Comparison of ENCODE assay signal across 8 cellular contexts in the genomic region with DNA sequence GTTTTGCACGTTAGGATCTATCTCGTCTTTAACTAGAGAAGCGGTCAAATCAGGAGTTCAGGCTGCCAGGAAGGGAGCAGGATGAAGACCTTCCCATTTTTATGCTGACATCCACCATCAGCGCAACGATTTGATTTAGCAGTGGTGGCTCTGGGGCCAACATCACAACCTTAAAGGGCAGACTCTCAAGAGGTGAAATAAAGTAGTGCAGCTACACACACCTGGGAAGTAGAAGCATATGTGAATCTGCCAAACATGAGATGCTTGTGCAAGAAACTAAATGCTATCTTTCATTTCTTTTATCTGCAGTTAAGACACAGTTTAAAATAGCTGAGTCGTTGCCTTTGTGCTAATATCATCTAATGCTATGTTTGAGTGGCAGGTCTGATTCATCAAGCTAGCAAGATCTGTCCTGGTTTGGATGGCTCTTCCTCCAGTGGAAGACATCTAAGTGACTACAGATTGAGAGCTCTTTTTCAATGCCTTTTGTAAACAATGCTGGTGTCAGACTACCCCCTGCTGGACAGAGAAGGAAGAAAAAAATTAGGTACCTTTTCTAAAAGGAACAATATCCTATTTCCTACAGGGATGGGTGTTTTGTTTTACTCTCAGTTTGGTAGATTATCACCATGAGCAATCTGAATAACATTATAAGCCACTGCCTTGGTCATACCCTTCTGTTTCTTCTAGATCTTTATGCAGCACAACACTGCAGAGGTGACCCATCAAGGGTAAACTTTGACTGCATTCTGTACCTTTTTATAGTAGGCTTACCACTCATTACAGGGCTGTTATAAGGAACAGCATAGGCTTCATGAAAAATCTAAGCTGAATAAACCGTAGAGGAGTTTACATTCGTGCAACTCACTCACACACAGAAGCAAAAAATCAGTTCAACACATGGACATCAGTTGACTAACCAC.
DNase-seq lines count a peak whose midpoint lies in the region; ATAC-seq and TF ChIP-seq lines count a peak whose summit lies in the region.

No MANE protein-coding gene starts in this region.

- TF ChIP-seq CTCF in natural killer cell (IDR thresholded peaks at IDR 0.05): peak; percentile 56
- TF ChIP-seq CTCF in H9 (conservative IDR thresholded peaks at IDR 0.05): peak; percentile 80

- no peaks in the 10 kb centered on the region for H3K23me2 ChIP-seq in H9 (ENCODE audit: insufficient read length, low read depth, low read length, poor library complexity, severe bottlenecking)

- H3K27ac ChIP-seq in H9 (ENCODE audit: insufficient read length, low read depth, low read length): no peak overlapping the region

- no peak overlapping the region for H3K14ac ChIP-seq in H9 (ENCODE audit: insufficient read depth, low read length)

- no peak overlapping the region for H3K18ac ChIP-seq in H9 (ENCODE audit: insufficient read length, low read depth, low read length)

- no peaks in the 10 kb centered on the region for H3K9me3 ChIP-seq in H9 (ENCODE audit: control insufficient read depth, low read depth, low read length)

- no peak overlapping the region for H2BK12ac ChIP-seq in H9 (ENCODE audit: insufficient read length, low read depth, low read length)

- no peak overlapping the region for H3K23ac ChIP-seq in H9 (ENCODE audit: insufficient read length, low read depth, low read length)

- no peak overlapping the region for H2BK5ac ChIP-seq in H9 (ENCODE audit: insufficient read length, low read length)

- H3K56ac ChIP-seq in H9 (ENCODE audit: insufficient read length, low read depth, low read length): no peak overlapping the region

- H4K8ac ChIP-seq in H9 (replicated peaks; ENCODE audit: insufficient read length, low read depth, low read length): no peak overlapping the region

- no peak overlapping the region for H2AK5ac ChIP-seq in H9 (ENCODE audit: insufficient read length, low read length)

- no peak overlapping the region for H3K4me3 Mint-ChIP-seq in natural killer cell
- H3K4me3 Mint-ChIP-seq in natural killer cell treated with Interleukin-12 subunit alpha and Interleukin-12 subunit beta and Interleukin-15 and Interleukin-18, amount 100 ng/mL, for 72 hours: no peak overlapping the region
- no peak overlapping the region for H3K4me3 Mint-ChIP-seq in H9

- no peaks in the 10 kb centered on the region for H3K9me3 Mint-ChIP-seq in natural killer cell
- H3K9me3 Mint-ChIP-seq in natural killer cell treated with Interleukin-12 subunit alpha and Interleukin-12 subunit beta and Interleukin-15 and Interleukin-18, amount 100 ng/mL, for 72 hours: no peaks in the 10 kb centered on the region
- no peaks in the 10 kb centered on the region for H3K9me3 Mint-ChIP-seq in H9

- H3K4me2 ChIP-seq in H9 (ENCODE audit: insufficient read depth, insufficient read length, low read length): no peak overlapping the region

- no CpG with 5 or more reads among the region's 8 CpGs for WGBS in H9 (ENCODE audit: extremely low coverage, insufficient read length, low lambda C conversion rate)

- H2BK15ac ChIP-seq in H9 (ENCODE audit: low read depth, low read length): no peak overlapping the region

- H2BK20ac ChIP-seq in H9 (ENCODE audit: low read depth, low read length, poor library complexity, severe bottlenecking): no peak overlapping the region

- no peak overlapping the region for H2BK120ac ChIP-seq in H9 (ENCODE audit: low read depth, low read length, poor library complexity, severe bottlenecking)

- H3K4me1 ChIP-seq in H9 (ENCODE audit: insufficient read depth, low read length): peaks cover 2% of the 10 kb centered on the region; the same call in 1 of the 2 replicates

- H3K79me1 ChIP-seq in H9 (ENCODE audit: insufficient read depth, low read depth, low read length, poor library complexity, severe bottlenecking): no peaks in the 10 kb centered on the region

- no peaks in the 10 kb centered on the region for H3K79me2 ChIP-seq in H9 (ENCODE audit: insufficient read depth, low read length)

- H3K27me3 Mint-ChIP-seq in natural killer cell (ENCODE audit: low read depth in 2 of 2) (peaks cover 0 to 13% of the 10 kb centered on the region in 2 donors), H9 (ENCODE audit: low read depth) (peaks cover 6% of the 10 kb centered on the region)
- H3K27me3 Mint-ChIP-seq in natural killer cell treated with Interleukin-12 subunit alpha and Interleukin-12 subunit beta and Interleukin-15 and Interleukin-18, amount 100 ng/mL, for 72 hours: peaks cover 12 to 37% of the 10 kb centered on the region in 2 donors

- DNase-seq in natural killer cell (no peak), H9 (peak; percentile 32), NAMALWA (ENCODE audit: low spot score) (peak; percentile 73), SK-N-DZ (ENCODE audit: low spot score) (peak; percentile 55), epidermal melanocyte (ENCODE audit: insufficient read length, low spot score) (peak; percentile 49), myocyte (ENCODE audit: low read depth) (peak; percentile 67), cortex of kidney (lab: John Stamatoyannopoulos, UW) (no peak)
- DNase-seq in natural killer cell treated with Interleukin-12 subunit alpha and Interleukin-12 subunit beta and Interleukin-15 and Interleukin-18, amount 100 ng/mL, for 72 hours (ENCODE audit: low spot score): no peak

- no peak overlapping the region for H3T11ph ChIP-seq in H9 (ENCODE audit: low read length)

- H4K91ac ChIP-seq in H9 (ENCODE audit: insufficient read length, low read depth, low read length): no peak overlapping the region

- no peaks in the 10 kb centered on the region for H3K4me1 Mint-ChIP-seq in natural killer cell
- no peaks in the 10 kb centered on the region for H3K4me1 Mint-ChIP-seq in natural killer cell treated with Interleukin-12 subunit alpha and Interleukin-12 subunit beta and Interleukin-15 and Interleukin-18, amount 100 ng/mL, for 72 hours (ENCODE audit: low read depth in 2 of 2)
- 0 out of 4 replicates have a peak, but pooled peaks cover 0 to 2% of the 10 kb centered on the region in 2 experiments for H3K4me1 Mint-ChIP-seq in H9

- H3K9ac ChIP-seq in H9 (ENCODE audit: extremely low read depth, insufficient read length, low read length): no peak overlapping the region

- H3K36me3 Mint-ChIP-seq in natural killer cell (no peaks in the 10 kb centered on the region), H9 (ENCODE audit: insufficient read depth in 1 of 3, low read depth in 3 of 3) (no peaks in the 10 kb centered on the region)
- H3K36me3 Mint-ChIP-seq in natural killer cell treated with Interleukin-12 subunit alpha and Interleukin-12 subunit beta and Interleukin-15 and Interleukin-18, amount 100 ng/mL, for 72 hours: no peaks in the 10 kb centered on the region

- no peak for ATAC-seq in natural killer cell
- ATAC-seq in natural killer cell treated with Interleukin-12 subunit alpha and Interleukin-12 subunit beta and Interleukin-15 and Interleukin-18, amount 100 ng/mL, for 72 hours: no peak

- no peak overlapping the region for H3K4ac ChIP-seq in H9 (ENCODE audit: low read depth, low read length)

- intact Hi-C loops in natural killer cell (cut with micrococcal nuclease): no loop called here

- H3K27ac Mint-ChIP-seq in natural killer cell: no peak overlapping the region
- no peak overlapping the region for H3K27ac Mint-ChIP-seq in natural killer cell treated with Interleukin-12 subunit alpha and Interleukin-12 subunit beta and Interleukin-15 and Interleukin-18, amount 100 ng/mL, for 72 hours
- no peak overlapping the region for H3K27ac Mint-ChIP-seq in H9

- H4K5ac ChIP-seq in H9 (ENCODE audit: insufficient read length, low read depth, low read length): no peak overlapping the region

- H2AFZ ChIP-seq in H9 (ENCODE audit: low read length): no peak overlapping the region

- H4K20me1 ChIP-seq in H9 (ENCODE audit: control insufficient read depth, insufficient read depth, insufficient read length): no peaks in the 10 kb centered on the region

- no peaks in the 10 kb centered on the region for H3K27me3 ChIP-seq in H9 (ENCODE audit: insufficient read depth, low read length)

Comparison
In these comparisons a context has a peak if more than half of its experiments do, and no peak if none do; other contexts are left out.
1. DNase-seq: peak in H9 (single experiment), NAMALWA (single experiment), SK-N-DZ (single experiment), epidermal melanocyte (single experiment) and myocyte (single experiment); none in natural killer cell (single experiment), natural killer cell treated with Interleukin-12 subunit alpha and Interleukin-12 subunit beta and Interleukin-15 and Interleukin-18, amount 100 ng/mL, for 72 hours (single experiment) and cortex of kidney (single experiment).